17 cellular contexts compared by ENCODE assay signal in genomic region chr4:73193659-73194058, GRCh38.
DNase-seq lines count a peak whose midpoint lies in the region; ATAC-seq and TF ChIP-seq lines count a peak whose summit lies in the region.
"Had no signal": no experiment of that assay in that cellular context is flagged by ENCODE, and none has a peak within 500 bp of the region (broad histone marks: within the 10 kb centered on the region; RNA-seq: fewer than 3 reads in every experiment).

No MANE protein-coding gene starts in this region.

- intact Hi-C loops in activated B cell treated with CpG ODN at 0.5 μM for 24 hours (cut with micrococcal nuclease) (loop anchor here (1.0 to 5.0 kb wide), 3 partner anchors 12 to 41 kb away; no protein-coding TSS in a partner anchor), posterior vena cava (cut with DNase I) (no loop called here)

- no peaks in the 10 kb centered on the region for H3K27me3 ChIP-seq in DOHH2 (ENCODE audit: control insufficient read depth, low read length)
- H3K27me3 ChIP-seq: colonic mucosa had no signal

- no peak overlapping the region for H3K4me3 Mint-ChIP-seq in activated B cell treated with CpG ODN at 0.5 μM for 24 hours
- H3K4me3 Mint-ChIP-seq: nephron; stimulated activated naive CD8-positive, alpha-beta T cell treated with anti-CD3 and anti-CD28 coated beads, Interleukin-15, amount 100 ng/mL, for 72 hours; T-cell had no signal

- TF ChIP-seq CTCF in DOHH2 (IDR thresholded peaks at IDR 0.05; ENCODE audit: low read depth, low read length, poor library complexity, severe bottlenecking) (no peak), activated B cell treated with CpG ODN at 0.5 μM for 24 hours (IDR thresholded peaks at IDR 0.05) (no peak)

- POLR2A ChIA-PET in activated B cell treated with CpG ODN at 0.5 μM for 24 hours (lab: Charles Lee), result no interaction called here

- peaks cover 98% of the 10 kb centered on the region for H3K79me2 ChIP-seq in DOHH2 (ENCODE audit: control insufficient read depth, low read length)

- no peaks in the 10 kb centered on the region for H3K9me2 ChIP-seq in DOHH2 (replicated peaks; ENCODE audit: control insufficient read depth, low read length)

- H3F3A ChIP-seq in DOHH2 (ENCODE audit: control insufficient read depth, insufficient read depth), result peaks cover 16% of the 10 kb centered on the region; the same call in 1 of the 2 replicates

- no peaks in the 10 kb centered on the region for H3K27me3 Mint-ChIP-seq in activated B cell treated with CpG ODN at 0.5 μM for 24 hours
- H3K27me3 Mint-ChIP-seq: stimulated activated naive CD8-positive, alpha-beta T cell treated with anti-CD3 and anti-CD28 coated beads, Interleukin-15, amount 100 ng/mL, for 72 hours; T-cell had no signal

- H3K9me3 ChIP-seq in DOHH2 (ENCODE audit: control insufficient read depth, insufficient read depth, low read length), result no peaks in the 10 kb centered on the region
- H3K9me3 ChIP-seq: colonic mucosa had no signal

- 0 out of 2 replicates have a peak, but pooled peaks cover 3% of the 10 kb centered on the region for H4K20me1 ChIP-seq in DOHH2 (ENCODE audit: control insufficient read depth, insufficient read depth, low read depth, low read length)

- peak overlapping the region; percentile 8; the same call in 1 of the 2 replicates for H3K4me2 ChIP-seq in DOHH2 (ENCODE audit: low read length)

- no peak overlapping the region for H3K4me3 ChIP-seq in DOHH2 (ENCODE audit: low read length)
- H3K4me3 ChIP-seq: colonic mucosa had no signal

- CTCF ChIA-PET in activated B cell treated with CpG ODN at 0.5 μM for 24 hours (lab: Charles Lee), result no interaction called here

- peaks cover 31% of the 10 kb centered on the region for H3K4me1 ChIP-seq in DOHH2 (ENCODE audit: control insufficient read depth, low read length)
- H3K4me1 ChIP-seq: colonic mucosa had no signal

- peaks cover 2% of the 10 kb centered on the region for H3K9me3 Mint-ChIP-seq in activated B cell treated with CpG ODN at 0.5 μM for 24 hours
- H3K9me3 Mint-ChIP-seq: nephron, T-cell had no signal

- peaks cover 35% of the 10 kb centered on the region for H3K36me3 ChIP-seq in DOHH2 (ENCODE audit: control insufficient read depth, low read length)
- H3K36me3 ChIP-seq: colonic mucosa had no signal

- H3K27ac Mint-ChIP-seq in activated B cell treated with CpG ODN at 0.5 μM for 24 hours, result peak overlapping the region; percentile 71
- H3K27ac Mint-ChIP-seq: stimulated activated naive CD8-positive, alpha-beta T cell treated with anti-CD3 and anti-CD28 coated beads, Interleukin-15, amount 100 ng/mL, for 72 hours had no signal

- H3K27ac ChIP-seq in DOHH2 (ENCODE audit: low read depth, low read length), result no peak overlapping the region
- H3K27ac ChIP-seq: colonic mucosa had no signal

- H3K4me1 Mint-ChIP-seq in activated B cell treated with CpG ODN at 0.5 μM for 24 hours, result peaks cover 31% of the 10 kb centered on the region
- H3K4me1 Mint-ChIP-seq: nephron had no signal

- ATAC-seq in GM21390 (IDR thresholded peaks at IDR 0.05; ENCODE audit: unreplicated experiment) (peak; percentile 27), HG02938 (IDR thresholded peaks at IDR 0.05; ENCODE audit: unreplicated experiment) (peak; percentile 17), activated B cell treated with CpG ODN at 0.5 μM for 24 hours (ENCODE audit: low read depth) (no peak), GM21367 (IDR thresholded peaks at IDR 0.05; ENCODE audit: unreplicated experiment) (no peak)
- ATAC-seq: stimulated activated naive CD8-positive, alpha-beta T cell treated with anti-CD3 and anti-CD28 coated beads, Interleukin-15, amount 100 ng/mL, for 72 hours; T-cell had no signal

- H3K36me3 Mint-ChIP-seq in activated B cell treated with CpG ODN at 0.5 μM for 24 hours (ENCODE audit: low read depth), result peaks cover 15% of the 10 kb centered on the region

- DNase-seq in activated B cell treated with CpG ODN at 0.5 μM for 24 hours, result no peak
- no peak for DNase-seq in posterior vena cava (ENCODE audit: low spot score)
- no peak for DNase-seq in activated gamma-delta T cell (lab: John Stamatoyannopoulos, UW)
- no peak for DNase-seq in nucleus accumbens (lab: John Stamatoyannopoulos, UW)
- DNase-seq: activated CD8-positive, alpha-beta memory T cell treated with anti-CD3 and anti-CD28 coated beads for 24 hours; colonic mucosa; GF-D8; MV-4-11; NCI-H2081; NCI-H69; stimulated activated naive CD8-positive, alpha-beta T cell treated with anti-CD3 and anti-CD28 coated beads, Interleukin-15, amount 100 ng/mL, for 72 hours; T-cell had no signal

Comparison
In these comparisons a context has a peak if more than half of its experiments do, and no peak if none do; other contexts are left out.
1. ATAC-seq: peak in GM21390 (single experiment) and HG02938 (single experiment); none in activated B cell treated with CpG ODN at 0.5 μM for 24 hours (single experiment) and GM21367 (single experiment).